4 cellular contexts compared by ENCODE assay signal in genomic region chr22:50281957-50282356, GRCh38.
TF ChIP-seq lines count a peak whose summit lies in the region.

No MANE protein-coding gene starts in this region.

TF ChIP-seq in SK-N-SH, 30 proteins besides CTCF, POLR2A, EP300 and RAD21:
- TF ChIP-seq FOXJ3 (CRISPR knock-in tag; IDR thresholded peaks at IDR 0.05) (no peak), TAF1 (IDR thresholded peaks at IDR 0.05; ENCODE audit: borderline replicate concordance, low read depth, low read length) (no peak), TCF12 (IDR thresholded peaks at IDR 0.05) (no peak)

TF ChIP-seq in SK-N-SH treated with all-trans-retinoic acid at 6 μM for 48 hours, 23 proteins besides CTCF, POLR2A, EP300 and RAD21:
- TF ChIP-seq POU6F1 (CRISPR knock-in tag; IDR thresholded peaks at IDR 0.05; ENCODE audit: borderline replicate concordance, low read depth) (no peak), ZC3H10 (CRISPR knock-in tag; IDR thresholded peaks at IDR 0.05) (no peak), CREB5 (CRISPR knock-in tag; IDR thresholded peaks at IDR 0.05; ENCODE audit: low read depth) (no peak), PPARA (CRISPR knock-in tag; IDR thresholded peaks at IDR 0.05; ENCODE audit: borderline replicate concordance) (no peak), ZFP3 (CRISPR knock-in tag; IDR thresholded peaks at IDR 0.05) (no peak), ISL1 (CRISPR knock-in tag; IDR thresholded peaks at IDR 0.05) (no peak), ESRRG (CRISPR knock-in tag; IDR thresholded peaks at IDR 0.05) (no peak), RARB (CRISPR knock-in tag; IDR thresholded peaks at IDR 0.05) (no peak), OSR1 (CRISPR knock-in tag; IDR thresholded peaks at IDR 0.05) (no peak), TCF4 (CRISPR knock-in tag; IDR thresholded peaks at IDR 0.05; ENCODE audit: borderline replicate concordance) (no peak), ZNF8 (CRISPR knock-in tag; IDR thresholded peaks at IDR 0.05) (no peak), CSDC2 (CRISPR knock-in tag; IDR thresholded peaks at IDR 0.05) (no peak), ZNF70 (CRISPR knock-in tag; IDR thresholded peaks at IDR 0.05) (no peak)

TF ChIP-seq in HepG2, 621 proteins besides CTCF, POLR2A, EP300 and RAD21:
- TF ChIP-seq RBFOX2 (IDR thresholded peaks at IDR 0.05; ENCODE audit: low read depth, low read length) (peak; percentile 19; the same call in 1 of the 2 replicates), CREBL2 (CRISPR knock-in tag; IDR thresholded peaks at IDR 0.05; ENCODE audit: borderline replicate concordance) (no peak), AGO2 (optimal IDR thresholded peaks at IDR 0.05; ENCODE audit: low read depth, low read length) (peak; percentile 20)
TF ChIP-seq in HepG2: peak in this region for 2.

TF ChIP-seq in HEK293T, 16 proteins besides CTCF, POLR2A, EP300 and RAD21:
- TF ChIP-seq FOXM1 (IDR thresholded peaks at IDR 0.05; ENCODE audit: borderline replicate concordance) (no peak), NFRKB (IDR thresholded peaks at IDR 0.05) (no peak), PKNOX1 (IDR thresholded peaks at IDR 0.05) (no peak), ZNF384 (IDR thresholded peaks at IDR 0.05) (no peak), TARDBP (IDR thresholded peaks at IDR 0.05) (no peak), HDGF (IDR thresholded peaks at IDR 0.05; ENCODE audit: borderline replicate concordance) (no peak)
